ENCODE assay signal across 1 cellular context in the genomic region with DNA sequence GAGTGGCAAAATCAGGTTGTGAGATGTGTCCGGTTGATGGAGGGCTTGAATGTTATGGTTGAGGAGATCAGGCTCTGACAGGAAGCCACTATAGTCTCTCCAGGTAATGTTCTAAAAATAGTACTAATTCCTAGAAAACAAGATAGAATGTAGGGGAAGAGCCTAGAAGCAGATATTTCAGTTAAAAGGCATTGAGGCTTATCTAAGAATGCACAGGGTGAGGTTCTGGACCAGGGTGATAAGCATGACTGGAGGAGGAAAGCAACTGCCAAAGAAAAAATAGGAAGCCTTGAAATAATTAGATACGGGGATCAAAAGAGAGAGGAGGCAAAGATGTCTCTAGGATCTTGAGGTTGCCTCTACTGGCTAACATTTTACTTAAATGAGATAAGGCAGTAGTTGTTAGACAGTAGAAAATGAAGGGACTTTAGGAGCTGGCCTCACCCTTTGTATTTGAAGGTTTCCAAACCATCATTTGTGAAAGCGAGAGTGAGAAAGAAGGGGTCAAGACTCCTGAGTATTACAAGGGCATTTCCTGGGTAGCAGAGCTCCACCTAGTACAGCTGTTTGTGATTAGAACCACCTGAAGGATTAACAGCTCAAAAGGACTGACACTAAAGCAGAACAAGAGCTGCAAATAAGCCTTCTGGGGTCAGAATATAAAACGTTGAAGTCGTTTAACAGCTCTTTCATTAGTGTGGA.
A peak's percentile ranks its signal among the peaks of the same experiment; 100 is the strongest.
TF ChIP-seq lines count a peak whose summit lies in the region.

No MANE protein-coding gene starts in this region.

TF ChIP-seq in K562, 482 proteins besides CTCF, POLR2A, EP300 and RAD21 (continued from another document):
- TF ChIP-seq, protein P1, sequence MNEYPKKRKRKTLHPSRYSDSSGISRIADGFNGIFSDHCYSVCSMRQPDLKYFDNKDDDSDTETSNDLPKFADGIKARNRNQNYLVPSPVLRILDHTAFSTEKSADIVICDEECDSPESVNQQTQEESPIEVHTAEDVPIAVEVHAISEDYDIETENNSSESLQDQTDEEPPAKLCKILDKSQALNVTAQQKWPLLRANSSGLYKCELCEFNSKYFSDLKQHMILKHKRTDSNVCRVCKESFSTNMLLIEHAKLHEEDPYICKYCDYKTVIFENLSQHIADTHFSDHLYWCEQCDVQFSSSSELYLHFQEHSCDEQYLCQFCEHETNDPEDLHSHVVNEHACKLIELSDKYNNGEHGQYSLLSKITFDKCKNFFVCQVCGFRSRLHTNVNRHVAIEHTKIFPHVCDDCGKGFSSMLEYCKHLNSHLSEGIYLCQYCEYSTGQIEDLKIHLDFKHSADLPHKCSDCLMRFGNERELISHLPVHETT (CRISPR knock-in tag; conservative IDR thresholded peaks at IDR 0.05 in 1 of 2, IDR thresholded peaks at IDR 0.05 in 1 of 2): peak in 1 of 2 experiments; percentile 74; a peak in 1 of 4 replicates
- no peak for TF ChIP-seq ZNF589 (CRISPR knock-in tag; IDR thresholded peaks at IDR 0.05; ENCODE audit: low read depth)
- no peak for TF ChIP-seq KDM2B (CRISPR knock-in tag; IDR thresholded peaks at IDR 0.05)
- TF ChIP-seq, protein P2, sequence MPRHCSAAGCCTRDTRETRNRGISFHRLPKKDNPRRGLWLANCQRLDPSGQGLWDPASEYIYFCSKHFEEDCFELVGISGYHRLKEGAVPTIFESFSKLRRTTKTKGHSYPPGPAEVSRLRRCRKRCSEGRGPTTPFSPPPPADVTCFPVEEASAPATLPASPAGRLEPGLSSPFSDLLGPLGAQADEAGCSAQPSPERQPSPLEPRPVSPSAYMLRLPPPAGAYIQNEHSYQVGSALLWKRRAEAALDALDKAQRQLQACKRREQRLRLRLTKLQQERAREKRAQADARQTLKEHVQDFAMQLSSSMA (CRISPR knock-in tag; IDR thresholded peaks at IDR 0.05): no peak
- peak; percentile 69 for TF ChIP-seq DACH1 (IDR thresholded peaks at IDR 0.05; ENCODE audit: partially characterized antibody)
- no peak for TF ChIP-seq C11orf30 (IDR thresholded peaks at IDR 0.05; ENCODE audit: low read depth)
- peak; percentile 58 for TF ChIP-seq TOE1 (IDR thresholded peaks at IDR 0.05; ENCODE audit: borderline replicate concordance)
- no peak for TF ChIP-seq TOE1 (CRISPR knock-in tag; IDR thresholded peaks at IDR 0.05; ENCODE audit: borderline replicate concordance, low read depth)
- TF ChIP-seq, protein P3, sequence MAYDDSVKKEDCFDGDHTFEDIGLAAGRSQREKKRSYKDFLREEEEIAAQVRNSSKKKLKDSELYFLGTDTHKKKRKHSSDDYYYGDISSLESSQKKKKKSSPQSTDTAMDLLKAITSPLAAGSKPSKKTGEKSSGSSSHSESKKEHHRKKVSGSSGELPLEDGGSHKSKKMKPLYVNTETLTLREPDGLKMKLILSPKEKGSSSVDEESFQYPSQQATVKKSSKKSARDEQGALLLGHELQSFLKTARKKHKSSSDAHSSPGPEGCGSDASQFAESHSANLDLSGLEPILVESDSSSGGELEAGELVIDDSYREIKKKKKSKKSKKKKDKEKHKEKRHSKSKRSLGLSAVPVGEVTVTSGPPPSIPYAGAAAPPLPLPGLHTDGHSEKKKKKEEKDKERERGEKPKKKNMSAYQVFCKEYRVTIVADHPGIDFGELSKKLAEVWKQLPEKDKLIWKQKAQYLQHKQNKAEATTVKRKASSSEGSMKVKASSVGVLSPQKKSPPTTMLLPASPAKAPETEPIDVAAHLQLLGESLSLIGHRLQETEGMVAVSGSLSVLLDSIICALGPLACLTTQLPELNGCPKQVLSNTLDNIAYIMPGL (CRISPR knock-in tag; IDR thresholded peaks at IDR 0.05): no peak
- 0 out of 4 replicates have a peak, but pooled peaks of 1 of the 2 experiments have one; percentile 45 for TF ChIP-seq SRF (CRISPR knock-in tag; IDR thresholded peaks at IDR 0.05)
- TF ChIP-seq PRMT5 (CRISPR knock-in tag; IDR thresholded peaks at IDR 0.05): no peak
- TF ChIP-seq ZEB2 (IDR thresholded peaks at IDR 0.05): peak; percentile 100
- TF ChIP-seq TAL1 (IDR thresholded peaks at IDR 0.05): peak; percentile 99
- TF ChIP-seq SIN3A (IDR thresholded peaks at IDR 0.05; ENCODE audit: borderline replicate concordance in 2 of 2, control insufficient read depth in 1 of 2, low read depth in 2 of 2, low read length in 2 of 2): no peak
- no peak for TF ChIP-seq IRF2 (CRISPR knock-in tag; IDR thresholded peaks at IDR 0.05)
- no peak for TF ChIP-seq HDAC8 (tag; IDR thresholded peaks at IDR 0.05)
- peak; percentile 93 to 95 for TF ChIP-seq NCOA2 (IDR thresholded peaks at IDR 0.05; ENCODE audit: partially characterized antibody in 2 of 2)
- TF ChIP-seq ZNF778 (CRISPR knock-in tag; IDR thresholded peaks at IDR 0.05): no peak
- TF ChIP-seq U2AF1 (optimal IDR thresholded peaks at IDR 0.05; ENCODE audit: low read depth, low read length): no peak
- TF ChIP-seq SRSF3 (IDR thresholded peaks at IDR 0.05; ENCODE audit: insufficient read depth, low read length): no peak
- TF ChIP-seq PRPF4 (IDR thresholded peaks at IDR 0.05; ENCODE audit: insufficient read depth, low read depth, low read length, poor library complexity, severe bottlenecking): no peak
- TF ChIP-seq, protein P4, sequence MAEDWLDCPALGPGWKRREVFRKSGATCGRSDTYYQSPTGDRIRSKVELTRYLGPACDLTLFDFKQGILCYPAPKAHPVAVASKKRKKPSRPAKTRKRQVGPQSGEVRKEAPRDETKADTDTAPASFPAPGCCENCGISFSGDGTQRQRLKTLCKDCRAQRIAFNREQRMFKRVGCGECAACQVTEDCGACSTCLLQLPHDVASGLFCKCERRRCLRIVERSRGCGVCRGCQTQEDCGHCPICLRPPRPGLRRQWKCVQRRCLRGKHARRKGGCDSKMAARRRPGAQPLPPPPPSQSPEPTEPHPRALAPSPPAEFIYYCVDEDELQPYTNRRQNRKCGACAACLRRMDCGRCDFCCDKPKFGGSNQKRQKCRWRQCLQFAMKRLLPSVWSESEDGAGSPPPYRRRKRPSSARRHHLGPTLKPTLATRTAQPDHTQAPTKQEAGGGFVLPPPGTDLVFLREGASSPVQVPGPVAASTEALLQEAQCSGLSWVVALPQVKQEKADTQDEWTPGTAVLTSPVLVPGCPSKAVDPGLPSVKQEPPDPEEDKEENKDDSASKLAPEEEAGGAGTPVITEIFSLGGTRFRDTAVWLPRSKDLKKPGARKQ (CRISPR knock-in tag; IDR thresholded peaks at IDR 0.05): no peak
- TF ChIP-seq RBM14 (IDR thresholded peaks at IDR 0.05; ENCODE audit: borderline replicate concordance, insufficient read depth, low read depth, low read length): no peak
- TF ChIP-seq, protein P5, sequence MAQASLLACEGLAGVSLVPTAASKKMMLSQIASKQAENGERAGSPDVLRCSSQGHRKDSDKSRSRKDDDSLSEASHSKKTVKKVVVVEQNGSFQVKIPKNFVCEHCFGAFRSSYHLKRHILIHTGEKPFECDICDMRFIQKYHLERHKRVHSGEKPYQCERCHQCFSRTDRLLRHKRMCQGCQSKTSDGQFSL (CRISPR knock-in tag; IDR thresholded peaks at IDR 0.05): no peak
- TF ChIP-seq, protein P5 (tag; IDR thresholded peaks at IDR 0.05): no peak
- no peak for TF ChIP-seq ZNF785 (CRISPR knock-in tag; IDR thresholded peaks at IDR 0.05)
- TF ChIP-seq MIER1 (IDR thresholded peaks at IDR 0.05; ENCODE audit: low read depth): no peak
- TF ChIP-seq BRD4 (IDR thresholded peaks at IDR 0.05): peak; percentile 16; the same call in 1 of the 2 replicates
- no peak for TF ChIP-seq ATF1 (CRISPR knock-in tag; IDR thresholded peaks at IDR 0.05)
- peak; percentile 54 for TF ChIP-seq ATF1 (tag; IDR thresholded peaks at IDR 0.05)
- no peak; the same call in 1 of the 2 replicates for TF ChIP-seq KAT7 (CRISPR knock-in tag; IDR thresholded peaks at IDR 0.05; ENCODE audit: borderline replicate concordance)
- no peak for TF ChIP-seq POLR3A (IDR thresholded peaks at IDR 0.05; ENCODE audit: borderline replicate concordance, extremely low read depth, insufficient read depth, insufficient read length)
- TF ChIP-seq ARID1B (IDR thresholded peaks at IDR 0.05): peak; percentile 100
